ENCODE assay signal across 20 cellular contexts in genomic region chr20:35489717-35490116, GRCh38. TPM values are rescaled to one million over a fixed set of nuclear protein-coding genes. Genes with fewer than 3 reads are reported as not detected.
DNase-seq lines count a peak whose midpoint lies in the region; ATAC-seq lines count a peak whose summit lies in the region.
"Had no signal": no experiment of that assay in that cellular context is flagged by ENCODE, and none has a peak within 500 bp of the region (broad histone marks: within the 10 kb centered on the region; RNA-seq: fewer than 3 reads in every experiment).

No MANE protein-coding gene starts in this region.

- no peak for ATAC-seq in stimulated activated naive CD8-positive, alpha-beta T cell treated with anti-CD3 and anti-CD28 coated beads, Interleukin-15, Interleukin-2, amounts not matched to agents 100 U/mL and 50 U/mL, for 24 hours
- no peak for ATAC-seq in T-cell (replicated peaks in 1 of 4)

- H3K36me3 Mint-ChIP-seq in stimulated activated naive CD8-positive, alpha-beta T cell treated with anti-CD3 and anti-CD28 coated beads, Interleukin-15, Interleukin-2, amounts not matched to agents 100 ng/mL and 50 ng/mL, for 24 hours (ENCODE audit: low read depth): peaks cover 61% of the 10 kb centered on the region
- H3K36me3 Mint-ChIP-seq in T-cell: peaks cover 33% of the 10 kb centered on the region
- peaks cover 57% of the 10 kb centered on the region for H3K36me3 Mint-ChIP-seq in dendritic cell treated with granulocyte-macrophage colony-stimulating factor and Interleukin-4, amounts not matched to agents 40 ng/mL and 50 ng/mL, for 4 days (ENCODE audit: low read depth)

- no peaks in the 10 kb centered on the region for H3K27me3 Mint-ChIP-seq in stimulated activated naive CD8-positive, alpha-beta T cell treated with anti-CD3 and anti-CD28 coated beads, Interleukin-15, Interleukin-2, amounts not matched to agents 100 ng/mL and 50 ng/mL, for 24 hours
- H3K27me3 Mint-ChIP-seq in T-cell: no peaks in the 10 kb centered on the region
- no peaks in the 10 kb centered on the region for H3K27me3 Mint-ChIP-seq in dendritic cell treated with granulocyte-macrophage colony-stimulating factor and Interleukin-4, amounts not matched to agents 40 ng/mL and 50 ng/mL, for 4 days

- H3K4me3 Mint-ChIP-seq in stimulated activated naive CD8-positive, alpha-beta T cell treated with anti-CD3 and anti-CD28 coated beads, Interleukin-15, Interleukin-2, amounts not matched to agents 100 ng/mL and 50 ng/mL, for 24 hours: peak overlapping the region; percentile 100
- peak overlapping the region; percentile 96 to 99 (median 96) for H3K4me3 Mint-ChIP-seq in T-cell
- H3K4me3 Mint-ChIP-seq in dendritic cell treated with granulocyte-macrophage colony-stimulating factor and Interleukin-4, amounts not matched to agents 40 ng/mL and 50 ng/mL, for 4 days: peak overlapping the region; percentile 55
- H3K4me3 Mint-ChIP-seq: H9 had no signal

- peaks cover 40% of the 10 kb centered on the region for H3K4me1 Mint-ChIP-seq in stimulated activated naive CD8-positive, alpha-beta T cell treated with anti-CD3 and anti-CD28 coated beads, Interleukin-15, Interleukin-2, amounts not matched to agents 100 ng/mL and 50 ng/mL, for 24 hours (ENCODE audit: low read depth)
- H3K4me1 Mint-ChIP-seq in T-cell: peaks cover 59 to 68% (median 68%) of the 10 kb centered on the region in 3 donors
- H3K4me1 Mint-ChIP-seq in dendritic cell treated with granulocyte-macrophage colony-stimulating factor and Interleukin-4, amounts not matched to agents 40 ng/mL and 50 ng/mL, for 4 days (ENCODE audit: low read depth): peaks cover 42% of the 10 kb centered on the region
- H3K4me1 Mint-ChIP-seq: H9 had no signal

- no peaks in the 10 kb centered on the region for H3K9me3 Mint-ChIP-seq in stimulated activated naive CD8-positive, alpha-beta T cell treated with anti-CD3 and anti-CD28 coated beads, Interleukin-15, Interleukin-2, amounts not matched to agents 100 ng/mL and 50 ng/mL, for 24 hours
- H3K9me3 Mint-ChIP-seq in T-cell: no peaks in the 10 kb centered on the region
- H3K9me3 Mint-ChIP-seq in dendritic cell treated with granulocyte-macrophage colony-stimulating factor and Interleukin-4, amounts not matched to agents 40 ng/mL and 50 ng/mL, for 4 days: no peaks in the 10 kb centered on the region
- H3K9me3 Mint-ChIP-seq: H9 had no signal

- intact Hi-C loops in dendritic cell treated with granulocyte-macrophage colony-stimulating factor and Interleukin-4, amounts not matched to agents 40 ng/mL and 50 ng/mL, for 4 days (cut with micrococcal nuclease): no loop called here

- peak overlapping the region; percentile 76 for H3K27ac Mint-ChIP-seq in stimulated activated naive CD8-positive, alpha-beta T cell treated with anti-CD3 and anti-CD28 coated beads, Interleukin-15, Interleukin-2, amounts not matched to agents 100 ng/mL and 50 ng/mL, for 24 hours
- H3K27ac Mint-ChIP-seq in T-cell: peak overlapping the region; percentile 64 to 74
- peak overlapping the region; percentile 90 for H3K27ac Mint-ChIP-seq in dendritic cell treated with granulocyte-macrophage colony-stimulating factor and Interleukin-4, amounts not matched to agents 40 ng/mL and 50 ng/mL, for 4 days
- H3K27ac Mint-ChIP-seq: H9 had no signal

- no peak for DNase-seq in stimulated activated naive CD8-positive, alpha-beta T cell treated with anti-CD3 and anti-CD28 coated beads, Interleukin-15, Interleukin-2, amounts not matched to agents 100 U/mL and 50 U/mL, for 24 hours
- DNase-seq in T-cell (peak in 6 of 34 experiments; percentile 5 to 13 (median 8)), OCI-M1 (lab: John Stamatoyannopoulos, UW) (no peak), pons (ENCODE audit: low spot score) (no peak)
- no peak for DNase-seq in stimulated activated CD4-positive, alpha-beta T cell treated with anti-CD3 and anti-CD28 coated beads, Interleukin-1b, Interleukin-23, amount 100 ng/mL, for 48 hours
- no peak for DNase-seq in activated effector memory CD4-positive, alpha-beta T cell treated with anti-CD3 and anti-CD28 coated beads, Interleukin-2, amount 50 U/mL, for 16 hours
- DNase-seq: activated CD4-positive, alpha-beta T cell treated with anti-CD3 and anti-CD28 coated beads, Interleukin-2, amount 50 U/mL, for 4 hours; adrenal gland; cerebellar nuclear complex; H9; NCI-H1436 treated with DMSO at 0.1 percent for 48 hours had no signal

- CTCF ChIA-PET in T-cell (lab: Charles Lee): interaction anchor here in 1 of 2 donors (0.7 kb wide), 1 partner anchor 30 kb away, joined by 5 read pairs; no protein-coding TSS in a partner anchor

- POLR2A ChIA-PET in T-cell (lab: Charles Lee): interaction anchor here in 1 of 2 donors (0.6 kb wide), 1 partner anchor 252 kb away, joined by 4 read pairs; the partner anchor contains the start of gene RBM39

RNA-seq across cellular contexts. Expression of gene CEP250, which starts 34.3 kb away (rescaled TPM):
- 10 to 100 TPM; 45.7 to 70.7 (median 67.4) TPM for total RNA-seq in T-cell

RNA-seq across cellular contexts. Expression of gene C20orf173, which starts 39.7 kb away (rescaled TPM):
- total RNA-seq in T-cell: not detected
- total RNA-seq: adrenal gland, Daoy, endothelial cell of umbilical vein, glomerular endothelial cell, H9, mesenteric fat pad, NCI-H460, omental fat pad, Peyer's patch had no signal

RNA-seq across cellular contexts. Expression of gene GDF5, which starts 51.7 kb away (rescaled TPM):
- under 1 TPM in 2 of 5 donors, not detected in 3; 0.09 to 0.10 TPM for total RNA-seq in T-cell
- total RNA-seq: H9, NCI-H460, Peyer's patch had no signal

RNA-seq across cellular contexts. Expression of gene ERGIC3, which starts 52.2 kb away (rescaled TPM):
- 100 to 1,000 TPM; 135 to 180 (median 166) TPM for total RNA-seq in T-cell
